ENCODE assay signal across 22 cellular contexts in the genomic region with DNA sequence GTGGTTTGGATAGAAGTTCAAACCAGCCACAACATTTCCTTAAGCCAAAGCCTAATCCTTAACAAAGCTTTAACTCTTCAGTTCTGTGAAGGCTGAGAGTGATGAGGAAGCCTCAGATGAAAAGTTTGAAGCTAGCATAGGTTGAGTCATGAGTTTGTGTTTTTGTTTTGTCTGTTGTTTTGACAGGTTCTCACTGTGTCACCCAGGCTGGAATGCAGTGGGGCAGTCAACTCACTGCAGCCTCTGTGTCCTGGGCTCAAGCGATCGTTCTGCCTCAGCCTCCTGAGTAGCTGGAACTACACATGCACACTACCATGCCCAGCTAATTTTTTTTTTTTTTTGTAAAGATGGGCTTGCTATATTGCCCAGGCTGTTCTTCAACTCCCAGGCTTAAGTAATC.
DNase-seq lines count a peak whose midpoint lies in the region; ATAC-seq and TF ChIP-seq lines count a peak whose summit lies in the region.
"Had no signal": no experiment of that assay in that cellular context is flagged by ENCODE, and none has a peak within 500 bp of the region (broad histone marks: within the 10 kb centered on the region; RNA-seq: fewer than 3 reads in every experiment).

No MANE protein-coding gene starts in this region.

- no peak for ATAC-seq in HG02970 (IDR thresholded peaks at IDR 0.05; ENCODE audit: low FRiP score, unreplicated experiment)
- no peak for ATAC-seq in GM21360 (IDR thresholded peaks at IDR 0.05; ENCODE audit: unreplicated experiment)
- ATAC-seq: effector memory CD8-positive, alpha-beta T cell; GM23338; stimulated activated effector memory CD8-positive, alpha-beta T cell treated with anti-CD3 and anti-CD28 coated beads, Interleukin-12 subunit alpha, Interleukin-12 subunit beta, amount 100 ng/mL, for 72 hours had no signal

- H3K4me3 ChIP-seq in fibroblast of mammary gland (ENCODE audit: control insufficient read depth, low read depth, low read length): no peak overlapping the region
- H3K4me3 ChIP-seq in retinal pigment epithelial cell (ENCODE audit: low read length): no peak overlapping the region
- H3K4me3 ChIP-seq: GM23338, left ventricle myocardium inferior, prostate gland, SK-N-MC, uterus had no signal

- no peak for TF ChIP-seq CTCF in fibroblast of mammary gland (conservative IDR thresholded peaks at IDR 0.05; ENCODE audit: control insufficient read depth, insufficient read depth, low read depth, low read length)
- no peak for TF ChIP-seq CTCF in retinal pigment epithelial cell (conservative IDR thresholded peaks at IDR 0.05; ENCODE audit: low read depth, low read length)

- POLR2A ChIA-PET in HEK293T (lab: Yijun Ruan, JAX): interaction anchor here (1.0 kb wide), 1 partner anchor 11 kb away, joined by 3 read pairs; no protein-coding TSS in a partner anchor

- DNase-seq in GM04504 (ENCODE audit: low read depth) (peak; percentile 3), amniotic epithelial cell (ENCODE audit: low read depth) (peak; percentile 11), fibroblast of mammary gland (ENCODE audit: low read depth) (peak; percentile 5), retinal pigment epithelial cell (ENCODE audit: low read depth) (peak; percentile 2), HEK293T (ENCODE audit: extremely low spot score) (no peak)
- DNase-seq: activated CD4-positive, alpha-beta T cell treated with anti-CD3 and anti-CD28 coated beads, Interleukin-2, amount 10 ng/mL, durations not matched to agents 24 days and 14 days; activated naive CD4-positive, alpha-beta T cell treated with anti-CD3 and anti-CD28 coated beads, Interleukin-2, amount 50 U/mL, for 16 hours; aorta; DMS79 treated with DMSO at 0.1 percent for 48 hours; effector memory CD8-positive, alpha-beta T cell; left ventricle myocardium inferior; NCI-H1436; NCI-H524; stimulated activated CD4-positive, alpha-beta T cell treated with anti-CD3 and anti-CD28 coated beads, Interleukin-1b, Interleukin-23, amount 100 ng/mL, for 48 hours; T-helper 2 cell; uterus had no signal

- CTCF ChIA-PET in HEK293T (lab: Yijun Ruan, JAX): no interaction called here

TF ChIP-seq in HEK293T, 16 proteins besides CTCF, POLR2A, EP300 and RAD21:
- TF ChIP-seq FOXA1 (IDR thresholded peaks at IDR 0.05) (no peak), NFRKB (IDR thresholded peaks at IDR 0.05) (no peak), SUZ12 (IDR thresholded peaks at IDR 0.05) (no peak), PKNOX1 (IDR thresholded peaks at IDR 0.05) (no peak), LEF1 (IDR thresholded peaks at IDR 0.05; ENCODE audit: borderline replicate concordance) (no peak), ELF4 (IDR thresholded peaks at IDR 0.05) (no peak), FOXM1 (IDR thresholded peaks at IDR 0.05; ENCODE audit: borderline replicate concordance) (no peak), TARDBP (IDR thresholded peaks at IDR 0.05) (no peak), L3MBTL2 (conservative IDR thresholded peaks at IDR 0.05) (no peak), SP1 (IDR thresholded peaks at IDR 0.05) (no peak), CTBP1 (IDR thresholded peaks at IDR 0.05; ENCODE audit: borderline replicate concordance) (no peak), HDGF (IDR thresholded peaks at IDR 0.05; ENCODE audit: borderline replicate concordance) (no peak), ARNT (IDR thresholded peaks at IDR 0.05) (no peak), BHLHE40 (IDR thresholded peaks at IDR 0.05; ENCODE audit: borderline replicate concordance) (no peak), FOXK2 (IDR thresholded peaks at IDR 0.05) (no peak), ZNF384 (IDR thresholded peaks at IDR 0.05) (no peak)
TF ChIP-seq in HEK293T: peak in this region for 0.
